10 cellular contexts compared by ENCODE assay signal in the genomic region with DNA sequence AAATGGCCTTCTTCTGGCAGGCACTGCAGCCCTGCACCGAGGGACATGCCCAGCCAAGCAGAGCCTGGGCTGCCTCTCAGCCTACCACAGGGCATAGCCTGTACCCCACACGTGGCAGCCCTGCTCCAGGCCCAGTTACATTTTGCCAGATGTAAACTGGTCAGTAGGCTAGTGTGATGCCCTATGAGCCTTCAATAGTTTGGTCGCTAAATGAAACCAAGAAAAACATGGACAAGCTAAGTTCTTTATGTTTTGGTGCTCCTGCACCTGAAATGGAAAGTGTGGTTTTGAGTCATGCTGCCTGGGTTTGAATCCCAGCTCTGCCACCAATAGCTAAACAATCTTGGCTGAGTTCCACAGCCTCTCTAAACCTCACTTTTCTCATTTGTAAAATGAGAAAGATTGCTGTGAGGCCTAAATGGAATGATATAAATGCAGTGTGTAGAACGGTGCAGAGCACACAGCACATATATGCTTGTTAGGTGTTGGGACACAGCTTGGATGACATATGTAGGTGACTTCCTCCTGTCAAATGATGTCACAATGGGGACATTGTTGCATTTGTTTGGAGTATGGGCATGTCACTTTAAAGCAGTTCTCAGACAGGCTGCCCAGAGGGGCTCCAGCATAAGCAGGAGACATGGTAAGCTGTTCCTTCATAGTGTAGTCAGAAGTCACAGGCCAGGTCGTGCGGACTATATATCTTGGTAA. TPM values are rescaled to one million over a fixed set of nuclear protein-coding genes. Genes with fewer than 3 reads are reported as not detected.
A peak's percentile ranks its signal among the peaks of the same experiment; 100 is the strongest.
DNase-seq lines count a peak whose midpoint lies in the region; ATAC-seq, FAIRE-seq and TF ChIP-seq lines count a peak whose summit lies in the region.
"Had no signal": no experiment of that assay in that cellular context is flagged by ENCODE, and none has a peak within 500 bp of the region (broad histone marks: within the 10 kb centered on the region; RNA-seq: fewer than 3 reads in every experiment).

No MANE protein-coding gene starts in this region.

- no peak for TF ChIP-seq RAD21 in GM12878 (IDR thresholded peaks at IDR 0.05; ENCODE audit: insufficient read depth, low read depth, low read length)

- CTCF ChIA-PET in GM12878 (lab: Yijun Ruan, JAX): interaction anchor here (1.3 to 3.6 kb wide), 10 partner anchors 11 to 123 kb away, joined by 4 to 34 read pairs (median 8); no protein-coding TSS in a partner anchor

- RAD21 ChIA-PET in GM12878 (lab: Charles Lee; ENCODE audit: unreplicated experiment): interaction anchor here (1.3 to 4.8 kb wide), 5 partner anchors 14 to 55 kb away, joined by 4 to 19 read pairs (median 4); no protein-coding TSS in a partner anchor

- H3K36me3 ChIP-seq in GM12878 (ENCODE audit: control insufficient read depth in 2 of 2, insufficient read depth in 2 of 2, low read length in 1 of 2): peaks cover 27 to 50% of the 10 kb centered on the region in 2 experiments
- H3K36me3 ChIP-seq in left lung: peaks cover 0 to 32% of the 10 kb centered on the region in 2 donors
- H3K36me3 ChIP-seq in testis (ENCODE audit: low read depth, missing control alignments): no peaks in the 10 kb centered on the region
- H3K36me3 ChIP-seq in small intestine (ENCODE audit: control insufficient read depth in 2 of 2, insufficient read depth in 2 of 2, low read length in 2 of 2): peaks cover 0 to 4% of the 10 kb centered on the region in 2 donors

- in situ Hi-C loops in GM12878 (cut with MboI): no loop called here

- POLR2A ChIA-PET in GM12878 (lab: Charles Lee): interaction anchor here (1.1 to 2.1 kb wide), 4 partner anchors 9 to 89 kb away, joined by 3 to 7 read pairs (median 5); no protein-coding TSS in a partner anchor

- 56% methylated on average over 6 of the region's 6 CpGs for WGBS in GM12878 (ENCODE audit: insufficient coverage, insufficient replicate concordance, low lambda C conversion rate, missing lambda C conversion rate)
- WGBS in testis, 2 donors: 79 to 87% methylated on average over 6 of the region's 6 CpGs
- WGBS in small intestine, 3 donors: 60 to 76% (median 74%) methylated on average over 6 of the region's 6 CpGs

- peaks cover 66% of the 10 kb centered on the region for H3K79me2 ChIP-seq in GM12878 (ENCODE audit: control insufficient read depth, insufficient read depth, low read length)

- SMC1A ChIA-PET in GM12878 (lab: Charles Lee; ENCODE audit: uncharacterized antibody, unreplicated experiment): interaction anchor here (0.8 to 8.5 kb wide), 13 partner anchors 11 to 114 kb away, joined by 3 to 62 read pairs (median 11); no protein-coding TSS in a partner anchor

- H3K27ac ChIP-seq in GM12878 (ENCODE audit: control insufficient read depth, insufficient read depth) (peak overlapping the region; percentile 13; the same call in 1 of the 2 replicates), left lung (peak overlapping the region; percentile 74 to 85), testis (peak overlapping the region; percentile 84 to 90), small intestine (ENCODE audit: low read depth in 1 of 2, low read length in 1 of 2) (peak overlapping the region in 1 of 2 donors; percentile 62)

- no peak overlapping the region for H3K4me2 ChIP-seq in GM12878 (ENCODE audit: control insufficient read depth, insufficient read depth)

- H2AFZ ChIP-seq in GM12878 (ENCODE audit: control insufficient read depth, low read depth, low read length): no peak overlapping the region

- DNase-seq in activated CD8-positive, alpha-beta memory T cell treated with anti-CD3 and anti-CD28 coated beads for 24 hours: peak; percentile 49
- DNase-seq in activated CD8-positive, alpha-beta memory T cell treated with anti-CD3 and anti-CD28 coated beads, Interleukin-2, amount 50 U/mL, for 4 hours: no peak
- DNase-seq in GM12878 (ENCODE audit: low read depth, low spot score) (no peak), left lung (no peak), testis (no peak), T-helper 9 cell (no peak), small intestine (no peak)
- DNase-seq: NCI-H1092 treated with DMSO at 0.1 percent for 48 hours had no signal

- H3K4me3 ChIP-seq in GM12878: no peak overlapping the region
- H3K4me3 ChIP-seq in left lung: no peak overlapping the region
- H3K4me3 ChIP-seq in testis: no peak overlapping the region
- H3K4me3 ChIP-seq in small intestine (ENCODE audit: low read depth in 1 of 2, low read length in 2 of 2): no peak overlapping the region
- H3K4me3 ChIP-seq: Peyer's patch had no signal

- H3K4me1 ChIP-seq in GM12878 (ENCODE audit: control insufficient read depth, insufficient read depth, low read length): peaks cover 7% of the 10 kb centered on the region
- H3K4me1 ChIP-seq in left lung: peaks cover 20 to 39% of the 10 kb centered on the region in 2 donors
- H3K4me1 ChIP-seq in testis: peaks cover 24% of the 10 kb centered on the region
- peaks cover 0 to 5% of the 10 kb centered on the region in 2 donors for H3K4me1 ChIP-seq in small intestine (ENCODE audit: control insufficient read depth in 2 of 2, insufficient read depth in 1 of 2, low read depth in 1 of 2, low read length in 1 of 2)

- no peak for TF ChIP-seq CTCF in GM12878 (IDR thresholded peaks at IDR 0.05 in 2 of 3, conservative IDR thresholded peaks at IDR 0.05 in 1 of 3; ENCODE audit: control insufficient read depth in 2 of 3, extremely low read depth in 1 of 3, insufficient read depth in 1 of 3, low read depth in 3 of 3, low read length in 3 of 3)
- TF ChIP-seq CTCF in left lung (IDR thresholded peaks at IDR 0.05): no peak
- no peak for TF ChIP-seq CTCF in testis (IDR thresholded peaks at IDR 0.05)

- FAIRE-seq in GM12878 (lab: Jason Lieb, UNC): no peak
- no peak for FAIRE-seq in small intestine (lab: Jason Lieb, UNC)

- intact Hi-C loops in GM12878 (cut with micrococcal nuclease; ENCODE audit: unreplicated experiment) (no loop called here), left lung (cut with DNase I) (no loop called here), testis (cut with DNase I; ENCODE audit: low total_unique reads) (no loop called here)

- H3K9ac ChIP-seq in GM12878 (ENCODE audit: control insufficient read depth, insufficient read depth, low read length): no peak overlapping the region

- ATAC-seq in GM12878 (peak; percentile 83), left lung (no peak), GM21619 (IDR thresholded peaks at IDR 0.05; ENCODE audit: unreplicated experiment) (no peak)

- TF ChIP-seq POLR2A in GM12878 (IDR thresholded peaks at IDR 0.05; ENCODE audit: low read depth, low read length) (peak; percentile 35; the same call in 1 of the 2 replicates), testis (IDR thresholded peaks at IDR 0.05) (no peak)

- TF ChIP-seq EP300 in GM12878 (IDR thresholded peaks at IDR 0.05; ENCODE audit: borderline replicate concordance in 1 of 2, control insufficient read depth in 1 of 2, low read depth in 2 of 2, low read length in 2 of 2): no peak

- no TSS peak for BruUV-seq in GM12878 (replicated peaks; lab: Mats Ljungman, UMichigan)

- H3K27me3 ChIP-seq in GM12878 (replicated peaks in 1 of 2; ENCODE audit: control insufficient read depth in 2 of 2, insufficient read depth in 2 of 2, low read length in 1 of 2) (no peaks in the 10 kb centered on the region), left lung (no peaks in the 10 kb centered on the region), testis (no peaks in the 10 kb centered on the region), small intestine (ENCODE audit: control insufficient read depth in 2 of 2, insufficient read depth in 2 of 2, low read length in 2 of 2) (no peaks in the 10 kb centered on the region)
- H3K27me3 ChIP-seq: Peyer's patch had no signal

- H3K9me3 ChIP-seq in GM12878 (replicated peaks; ENCODE audit: control insufficient read depth, insufficient read depth, low read length) (no peaks in the 10 kb centered on the region), left lung (no peaks in the 10 kb centered on the region), testis (no peaks in the 10 kb centered on the region), small intestine (ENCODE audit: control insufficient read depth, low read depth) (no peaks in the 10 kb centered on the region)
- H3K9me3 ChIP-seq: Peyer's patch had no signal

- H4K20me1 ChIP-seq in GM12878 (ENCODE audit: control insufficient read depth, insufficient read depth): peaks cover 3% of the 10 kb centered on the region; the same call in 1 of the 2 replicates

TF ChIP-seq in GM12878, 131 proteins besides CTCF, POLR2A, EP300 and RAD21:
- TF ChIP-seq NRF1 (conservative IDR thresholded peaks at IDR 0.05; ENCODE audit: low read depth, low read length) (no peak), JUNB (IDR thresholded peaks at IDR 0.05) (no peak), RUNX3 (IDR thresholded peaks at IDR 0.05; ENCODE audit: low read length) (peak; percentile 44), RFX5 (IDR thresholded peaks at IDR 0.05; ENCODE audit: low read depth, low read length) (no peak), KAT2A (conservative IDR thresholded peaks at IDR 0.05; ENCODE audit: control insufficient read depth, low read depth, low read length) (no peak), NR2F1 (conservative IDR thresholded peaks at IDR 0.05) (no peak), ZNF207 (IDR thresholded peaks at IDR 0.05; ENCODE audit: borderline replicate concordance) (no peak), SREBF2 (IDR thresholded peaks at IDR 0.05; ENCODE audit: low read length) (no peak)

RNA-seq across cellular contexts. Expression of gene ZBTB38, which starts 57.4 kb away (rescaled TPM):
- total RNA-seq in GM12878 (2013; cell fraction: nucleolus; rRNA removed): 322 and 349 TPM in 2 replicates
- total RNA-seq in GM12878 (2014; rRNA removed) (99.6 and 121 TPM in 2 replicates), GM12878 (2014; rRNA removed; fragmentation: Illumina TruSeq; extraction: Trizol) (115 and 120 TPM in 2 replicates), GM12878 (2021) (107 TPM in 2 replicates), left lung (10 to 100 TPM; 84.0 to 91.4 TPM), testis (100 to 1,000 TPM; 131 to 167 TPM)
- 41.0 TPM for polyA plus RNA-seq in GM12878 (2011; ENCODE audit: low read depth)
- polyA plus RNA-seq in GM12878 (2011; rRNA removed) (63.3 and 66.4 TPM in 2 replicates), GM12878 (2014; fragmentation: Illumina TruSeq; extraction: Trizol) (91.5 and 109 TPM in 2 replicates), GM12878 (2014; fragmentation: Nextera tagmentation; extraction: Ambion mirVana) (10 to 100 TPM; 34.2 to 53.6 TPM), GM12878 (2014; rRNA removed) (45.4 and 50.3 TPM in 2 replicates), GM12878 (2016; fragmentation: Nextera tagmentation; extraction: Ambion mirVana) (10 to 100 TPM; 85.8 to 97.5 TPM), testis (ENCODE audit: insufficient read depth, low read depth, low replicate concordance) (66.7 TPM), small intestine (10 to 100 TPM; 11.9 to 24.9 (median 18.8) TPM)
- 39.5 and 46.7 TPM in 2 replicates for polyA plus RNA-seq in GM12878 (2011; cell fraction: cytosol; rRNA removed)
- 79.0 and 87.0 TPM in 2 replicates for polyA plus RNA-seq in GM12878 (2011; cell fraction: nucleus; rRNA removed)
- polyA plus RNA-seq in GM12878 (2012): 34.3 and 59.6 TPM in 2 replicates
- polyA minus RNA-seq in GM12878 (2011; rRNA and poly(A)+ RNA removed): 168 and 259 TPM in 2 replicates
- 57.7 and 59.8 TPM in 2 replicates for polyA minus RNA-seq in GM12878 (2011; cell fraction: cytosol; rRNA and poly(A)+ RNA removed)
- 151 and 195 TPM in 2 replicates for polyA minus RNA-seq in GM12878 (2011; cell fraction: nucleus; rRNA and poly(A)+ RNA removed)
